8 cellular contexts compared by ENCODE assay signal in the genomic region with DNA sequence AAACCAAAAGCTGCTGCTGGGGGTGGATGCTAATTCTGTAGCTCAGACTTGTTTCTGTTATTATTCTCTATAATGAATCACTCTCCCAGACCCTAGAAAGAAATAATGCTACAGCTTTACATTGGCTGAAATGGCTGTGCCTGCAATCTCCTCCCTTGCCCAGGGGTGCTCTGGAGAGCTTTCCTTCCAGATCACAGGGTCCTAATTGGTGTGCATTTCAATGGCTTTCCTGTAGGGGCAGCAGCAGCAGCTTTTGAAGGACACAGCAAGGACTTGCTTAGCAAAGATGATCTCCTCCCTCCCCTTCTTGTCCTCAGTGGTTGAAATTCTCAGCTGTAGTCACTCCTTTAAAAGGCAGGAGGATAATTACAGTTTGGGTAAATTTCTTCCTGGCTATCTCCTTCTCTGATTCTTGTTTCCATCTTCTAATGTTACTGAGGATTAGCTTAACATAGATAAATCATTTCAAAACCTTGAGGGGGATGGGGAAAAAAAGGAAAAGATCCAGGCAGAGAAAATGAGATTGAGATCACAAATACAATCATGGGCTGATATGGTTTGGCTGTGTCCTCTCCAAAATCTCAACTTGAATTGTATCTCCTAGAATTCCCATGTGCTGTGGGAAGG.
DNase-seq lines count a peak whose midpoint lies in the region; ATAC-seq and TF ChIP-seq lines count a peak whose summit lies in the region.

No MANE protein-coding gene starts in this region.

- no peaks in the 10 kb centered on the region for H3K9me3 ChIP-seq in liver (ENCODE audit: control insufficient read depth in 4 of 4, low read length in 3 of 4)

- no peaks in the 10 kb centered on the region for H3K4me1 ChIP-seq in liver (ENCODE audit: control insufficient read depth in 4 of 4, insufficient read depth in 4 of 4, low read length in 3 of 4)

- no peaks in the 10 kb centered on the region for H3K27me3 ChIP-seq in liver (ENCODE audit: control insufficient read depth in 4 of 4, insufficient read depth in 4 of 4, low read length in 3 of 4)

- TF ChIP-seq RAD21 in liver (IDR thresholded peaks at IDR 0.05) = peak; percentile 66 to 72

- H3K9ac ChIP-seq in liver (ENCODE audit: low read depth in 1 of 2, low read length in 2 of 2) = no peak overlapping the region

- no peak overlapping the region for H3K27ac ChIP-seq in liver (ENCODE audit: low read depth in 1 of 2, low read length in 2 of 2)

- peak; percentile 45 for DNase-seq in CMK (ENCODE audit: low read depth)
- DNase-seq in NCI-H1417 (lab: John Stamatoyannopoulos, UW) = peak; percentile 28 to 70 (median 31)
- DNase-seq in astrocyte of the cerebellum (ENCODE audit: low read depth) = peak; percentile 5
- no peak for DNase-seq in NCI-H774 (lab: John Stamatoyannopoulos, UW)
- no peak for DNase-seq in dedifferentiated amniotic fluid mesenchymal stem cell (ENCODE audit: extremely low spot score)

- in situ Hi-C loops in astrocyte of the cerebellum (cut with HindIII; ENCODE audit: low sequenced_read_pairs) = no loop called here

- TF ChIP-seq CTCF in astrocyte of the cerebellum (IDR thresholded peaks at IDR 0.05; ENCODE audit: low read depth, low read length, missing control alignments) = peak; percentile 73
- TF ChIP-seq CTCF in liver (IDR thresholded peaks at IDR 0.05; ENCODE audit: low read depth, low read length, missing input control) = peak; percentile 45

- no peaks in the 10 kb centered on the region for H3K36me3 ChIP-seq in liver (ENCODE audit: control insufficient read depth in 4 of 4, insufficient read depth in 3 of 4, low read depth in 1 of 4, low read length in 3 of 4)

- ATAC-seq in GM18517 (IDR thresholded peaks at IDR 0.05; ENCODE audit: unreplicated experiment) (peak; percentile 97), HG02840 (IDR thresholded peaks at IDR 0.05; ENCODE audit: low FRiP score, unreplicated experiment) (peak; percentile 90)

- H3K4me3 ChIP-seq in astrocyte of the cerebellum (ENCODE audit: low read depth, low read length) = no peak overlapping the region
- no peak overlapping the region for H3K4me3 ChIP-seq in liver (ENCODE audit: low read depth in 1 of 3, low read length in 3 of 3)

TF ChIP-seq in liver, 16 proteins besides CTCF, POLR2A, EP300 and RAD21:
- no peak for TF ChIP-seq REST (IDR thresholded peaks at IDR 0.05)
- no peak for TF ChIP-seq SP1 (IDR thresholded peaks at IDR 0.05)
- TF ChIP-seq GABPA (IDR thresholded peaks at IDR 0.05 in 1 of 2, conservative IDR thresholded peaks at IDR 0.05 in 1 of 2) = no peak
- TF ChIP-seq EGR1 (IDR thresholded peaks at IDR 0.05; ENCODE audit: low read depth in 2 of 2) = no peak
- no peak for TF ChIP-seq HNF4A (conservative IDR thresholded peaks at IDR 0.05)
- no peak for TF ChIP-seq NR2F2 (IDR thresholded peaks at IDR 0.05)
- TF ChIP-seq HNF4G (IDR thresholded peaks at IDR 0.05) = no peak
- TF ChIP-seq, protein P1, sequence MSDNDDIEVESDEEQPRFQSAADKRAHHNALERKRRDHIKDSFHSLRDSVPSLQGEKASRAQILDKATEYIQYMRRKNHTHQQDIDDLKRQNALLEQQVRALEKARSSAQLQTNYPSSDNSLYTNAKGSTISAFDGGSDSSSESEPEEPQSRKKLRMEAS (IDR thresholded peaks at IDR 0.05) = no peak
- TF ChIP-seq FOXA2 (IDR thresholded peaks at IDR 0.05) = no peak
- TF ChIP-seq TAF1 (conservative IDR thresholded peaks at IDR 0.05) = no peak
- TF ChIP-seq, protein P2, sequence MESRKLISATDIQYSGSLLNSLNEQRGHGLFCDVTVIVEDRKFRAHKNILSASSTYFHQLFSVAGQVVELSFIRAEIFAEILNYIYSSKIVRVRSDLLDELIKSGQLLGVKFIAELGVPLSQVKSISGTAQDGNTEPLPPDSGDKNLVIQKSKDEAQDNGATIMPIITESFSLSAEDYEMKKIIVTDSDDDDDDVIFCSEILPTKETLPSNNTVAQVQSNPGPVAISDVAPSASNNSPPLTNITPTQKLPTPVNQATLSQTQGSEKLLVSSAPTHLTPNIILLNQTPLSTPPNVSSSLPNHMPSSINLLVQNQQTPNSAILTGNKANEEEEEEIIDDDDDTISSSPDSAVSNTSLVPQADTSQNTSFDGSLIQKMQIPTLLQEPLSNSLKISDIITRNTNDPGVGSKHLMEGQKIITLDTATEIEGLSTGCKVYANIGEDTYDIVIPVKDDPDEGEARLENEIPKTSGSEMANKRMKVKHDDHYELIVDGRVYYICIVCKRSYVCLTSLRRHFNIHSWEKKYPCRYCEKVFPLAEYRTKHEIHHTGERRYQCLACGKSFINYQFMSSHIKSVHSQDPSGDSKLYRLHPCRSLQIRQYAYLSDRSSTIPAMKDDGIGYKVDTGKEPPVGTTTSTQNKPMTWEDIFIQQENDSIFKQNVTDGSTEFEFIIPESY (IDR thresholded peaks at IDR 0.05) = no peak
- no peak for TF ChIP-seq YY1 (IDR thresholded peaks at IDR 0.05)
- no peak for TF ChIP-seq FOXA1 (IDR thresholded peaks at IDR 0.05)
- TF ChIP-seq JUND (IDR thresholded peaks at IDR 0.05) = no peak
- no peak for TF ChIP-seq ATF3 (IDR thresholded peaks at IDR 0.05)

Comparison
In these comparisons a context has a peak if more than half of its experiments do, and no peak if none do; other contexts are left out.
1. DNase-seq: peak in CMK (single experiment), NCI-H1417 (3 of 3) and astrocyte of the cerebellum (single experiment); none in NCI-H774 (single experiment) and dedifferentiated amniotic fluid mesenchymal stem cell (single experiment).